ENCODE assay signal across 10 cellular contexts in the genomic region with DNA sequence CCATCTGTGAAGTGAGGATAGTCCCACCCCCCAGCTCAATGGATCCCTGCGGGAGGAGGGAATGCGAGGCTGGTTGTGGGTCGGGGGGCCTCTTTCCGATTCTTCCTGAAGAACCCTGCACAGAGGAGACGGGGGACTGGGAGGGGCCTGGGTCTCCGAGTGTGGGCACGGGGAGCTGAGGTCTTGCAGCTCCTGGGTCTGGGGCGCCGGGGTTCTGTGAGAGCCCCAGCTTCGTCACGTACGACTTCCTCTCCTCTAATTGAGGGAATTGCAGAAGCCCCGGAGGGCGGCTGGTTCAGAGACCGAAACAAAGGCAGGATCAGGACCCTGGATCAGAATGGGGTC.
A peak's percentile ranks its signal among the peaks of the same experiment; 100 is the strongest.
DNase-seq lines count a peak whose midpoint lies in the region; ATAC-seq, FAIRE-seq and TF ChIP-seq lines count a peak whose summit lies in the region.
"Had no signal": no experiment of that assay in that cellular context is flagged by ENCODE, and none has a peak within 500 bp of the region (broad histone marks: within the 10 kb centered on the region; RNA-seq: fewer than 3 reads in every experiment).

No MANE protein-coding gene starts in this region.

- no peak overlapping the region for H3K23ac ChIP-seq in neuronal stem cell (ENCODE audit: low read depth, low read length, poor library complexity)

- no peak overlapping the region for H2BK5ac ChIP-seq in neuronal stem cell (ENCODE audit: low read length)

- H3K27me3 ChIP-seq in BE2C (no peaks in the 10 kb centered on the region), GM23338 (ENCODE audit: insufficient read depth) (peaks cover 13% of the 10 kb centered on the region; the same call in 1 of the 2 replicates), mammary epithelial cell (ENCODE audit: insufficient read depth, low read length) (no peaks in the 10 kb centered on the region), neuronal stem cell (ENCODE audit: control insufficient read depth in 3 of 3, insufficient read depth in 3 of 3, low read depth in 1 of 3, low read length in 3 of 3) (peaks cover 0 to 3% (median 3%) of the 10 kb centered on the region in 3 experiments)

- H3F3A ChIP-seq in GM23338 (replicated peaks; ENCODE audit: low read depth) = no peaks in the 10 kb centered on the region

- H3K18ac ChIP-seq in neuronal stem cell (ENCODE audit: low read length) = peak overlapping the region; percentile 74

- H3K36me3 ChIP-seq in BE2C (no peaks in the 10 kb centered on the region), GM23338 (ENCODE audit: insufficient read depth) (no peaks in the 10 kb centered on the region), mammary epithelial cell (ENCODE audit: insufficient read depth, low read length) (no peaks in the 10 kb centered on the region), neuronal stem cell (replicated peaks in 1 of 2; ENCODE audit: control insufficient read depth in 2 of 2, insufficient read depth in 2 of 2, low read length in 2 of 2) (no peaks in the 10 kb centered on the region)

- H2AFZ ChIP-seq in GM23338 (no peak overlapping the region), mammary epithelial cell (ENCODE audit: low read depth, low read length) (peak overlapping the region; percentile 74), neuronal stem cell (ENCODE audit: low read length) (no peak overlapping the region)

- H3K27ac ChIP-seq in GM23338 (ENCODE audit: low read depth) (no peak overlapping the region), mammary epithelial cell (ENCODE audit: insufficient read depth, low read depth, low read length) (no peak overlapping the region), neuronal stem cell (replicated peaks; ENCODE audit: low read length) (no peak overlapping the region)

- H4K20me1 ChIP-seq in GM23338 (replicated peaks; ENCODE audit: insufficient read depth) (no peaks in the 10 kb centered on the region), mammary epithelial cell (ENCODE audit: insufficient read depth, low read length) (no peaks in the 10 kb centered on the region)

- peaks cover 21% of the 10 kb centered on the region for H3K27me3 Mint-ChIP-seq in GM23338 (ENCODE audit: insufficient read depth, low read depth, poor library complexity)
- peaks cover 5% of the 10 kb centered on the region for H3K27me3 Mint-ChIP-seq in activated naive CD8-positive, alpha-beta T cell treated with anti-CD3 and anti-CD28 coated beads for 36 hours

- 13% methylated on average over 11 of the region's 15 CpGs for WGBS in mammary epithelial cell (ENCODE audit: low coverage, missing lambda C conversion rate)
- WGBS in neuronal stem cell (ENCODE audit: extremely low coverage in 2 of 2, insufficient read length in 2 of 2, insufficient replicate concordance in 1 of 2), 2 donors = no CpG with 5 or more reads among the region's 15 CpGs

- no peaks in the 10 kb centered on the region for H3K79me1 ChIP-seq in neuronal stem cell (ENCODE audit: low read depth, low read length)

- FAIRE-seq in urothelium cell line (lab: Jason Lieb, UNC) = no peak

- H2BK120ac ChIP-seq in neuronal stem cell (ENCODE audit: low read depth, low read length) = peak overlapping the region; percentile 98

- intact Hi-C loops in mammary epithelial cell (cut with micrococcal nuclease) = loop anchor here (1.0 to 5.0 kb wide), 7 partner anchors 722 to 1243 kb away; no protein-coding TSS in a partner anchor

- peaks cover 14% of the 10 kb centered on the region for H3K4me1 Mint-ChIP-seq in GM23338
- peaks cover 3% of the 10 kb centered on the region for H3K4me1 Mint-ChIP-seq in activated naive CD8-positive, alpha-beta T cell treated with anti-CD3 and anti-CD28 coated beads for 36 hours

- no peaks in the 10 kb centered on the region for H3K36me3 Mint-ChIP-seq in GM23338 (ENCODE audit: low read depth)
- no peaks in the 10 kb centered on the region for H3K36me3 Mint-ChIP-seq in activated naive CD8-positive, alpha-beta T cell treated with anti-CD3 and anti-CD28 coated beads for 36 hours
- H3K36me3 Mint-ChIP-seq: T-cell had no signal

- no peak overlapping the region for H2BK12ac ChIP-seq in neuronal stem cell (ENCODE audit: low read length)

- H3K4me2 ChIP-seq in GM23338 = no peak overlapping the region
- H3K4me2 ChIP-seq in mammary epithelial cell (ENCODE audit: insufficient read depth, low read depth, low read length) = peak overlapping the region; percentile 83
- no peak overlapping the region for H3K4me2 ChIP-seq in neuronal stem cell (ENCODE audit: insufficient read depth, low read length, poor library complexity, severe bottlenecking)

- peak; percentile 21 for ATAC-seq in GM23338

- H3K4me1 ChIP-seq in BE2C (no peaks in the 10 kb centered on the region; the same call in 1 of the 2 replicates), GM23338 (ENCODE audit: insufficient read depth) (peaks cover 2% of the 10 kb centered on the region; the same call in 1 of the 2 replicates), mammary epithelial cell (ENCODE audit: insufficient read depth, low read length) (peaks cover 8% of the 10 kb centered on the region), neuronal stem cell (ENCODE audit: control insufficient read depth in 2 of 2, insufficient read depth in 1 of 2, low read depth in 1 of 2, low read length in 2 of 2) (peaks cover 19 to 20% of the 10 kb centered on the region in 2 donors)

- no peaks in the 10 kb centered on the region for H3K9me2 ChIP-seq in GM23338 (ENCODE audit: insufficient read depth)

- H3K9me3 Mint-ChIP-seq in GM23338 = no peaks in the 10 kb centered on the region; the same call in 2 of the 3 replicates
- no peaks in the 10 kb centered on the region for H3K9me3 Mint-ChIP-seq in activated naive CD8-positive, alpha-beta T cell treated with anti-CD3 and anti-CD28 coated beads for 36 hours
- H3K9me3 Mint-ChIP-seq: T-cell had no signal

- H3K79me2 ChIP-seq in GM23338 (replicated peaks; ENCODE audit: insufficient read depth) (no peaks in the 10 kb centered on the region), mammary epithelial cell (ENCODE audit: insufficient read depth, low read length) (no peaks in the 10 kb centered on the region)

- H3K4me3 ChIP-seq in BE2C (ENCODE audit: low read depth, low read length) = peak overlapping the region; percentile 38
- no peak overlapping the region for H3K4me3 ChIP-seq in GM23338
- H3K4me3 ChIP-seq in mammary epithelial cell (replicated peaks in 1 of 3; ENCODE audit: insufficient read depth in 1 of 3, low read depth in 2 of 3, low read length in 3 of 3) = peak overlapping the region in 1 of 3 experiments; percentile 7
- H3K4me3 ChIP-seq in neuronal stem cell (ENCODE audit: low read length in 2 of 2) = no peak overlapping the region
- H3K4me3 ChIP-seq: mucosa of descending colon had no signal

- H2AK5ac ChIP-seq in neuronal stem cell (ENCODE audit: low read depth, low read length) = peak overlapping the region; percentile 95

- no peak for TF ChIP-seq CTCF in BE2C (IDR thresholded peaks at IDR 0.05; ENCODE audit: low read depth, low read length)
- TF ChIP-seq CTCF in GM23338 (conservative IDR thresholded peaks at IDR 0.05; ENCODE audit: low read depth in 2 of 2) = no peak
- TF ChIP-seq CTCF in mammary epithelial cell (conservative IDR thresholded peaks at IDR 0.05 in 1 of 2, IDR thresholded peaks at IDR 0.05 in 1 of 2; ENCODE audit: extremely low read depth in 1 of 2, insufficient read depth in 1 of 2, low read depth in 1 of 2, low read length in 2 of 2) = no peak

- H3K9ac ChIP-seq in mammary epithelial cell (ENCODE audit: insufficient read depth, low read length) (no peak overlapping the region), neuronal stem cell (ENCODE audit: low read depth, low read length, poor library complexity) (no peak overlapping the region)

- H3K4ac ChIP-seq in neuronal stem cell (ENCODE audit: low read length) = no peak overlapping the region

- no peak overlapping the region for H3K27ac Mint-ChIP-seq in GM23338
- no peak overlapping the region for H3K27ac Mint-ChIP-seq in activated naive CD8-positive, alpha-beta T cell treated with anti-CD3 and anti-CD28 coated beads for 36 hours
- H3K27ac Mint-ChIP-seq: T-cell had no signal

- in situ Hi-C loops in mammary epithelial cell (cut with MboI; ENCODE audit: low sequenced_read_pairs in 2 of 2) = loop anchor here (25.0 kb wide), 3 partner anchors 791 to 1216 kb away; partner anchors contain the start of gene MEG3 (in 1 of the 2)

- DNase-seq in BE2C (peak; percentile 10), GM23338 (ENCODE audit: low spot score) (no peak), mammary epithelial cell (peak; percentile 3), neuronal stem cell (ENCODE audit: low spot score) (no peak), urothelium cell line (ENCODE audit: low spot score) (no peak), NCI-H2171 treated with DMSO at 0.1 percent for 48 hours (lab: John Stamatoyannopoulos, UW) (no peak), mucosa of gallbladder (ENCODE audit: low spot score) (no peak)
- no peak for DNase-seq in activated naive CD8-positive, alpha-beta T cell treated with anti-CD3 and anti-CD28 coated beads for 36 hours

- CTCF ChIA-PET in mammary epithelial cell (lab: Charles Lee; ENCODE audit: low non-redundant PET) = no interaction called here

- H3K14ac ChIP-seq in neuronal stem cell (ENCODE audit: low read length) = peak overlapping the region; percentile 23

- BruUV-seq in mammary epithelial cell (replicated peaks; lab: Mats Ljungman, UMichigan) = no TSS peak

- peak overlapping the region; percentile 54 for H2BK15ac ChIP-seq in neuronal stem cell (ENCODE audit: low read length)

- H4K91ac ChIP-seq in neuronal stem cell (ENCODE audit: low read depth, low read length, poor library complexity) = no peak overlapping the region

- H4K8ac ChIP-seq in neuronal stem cell (ENCODE audit: low read depth, low read length) = no peak overlapping the region

- dilution Hi-C loops in mammary epithelial cell (cut with HindIII; ENCODE audit: low sequenced_read_pairs) = loop anchor here (5.0 to 10.0 kb wide), 2 partner anchors 971 to 1083 kb away; no protein-coding TSS in a partner anchor

- H3K9me3 ChIP-seq in BE2C (no peaks in the 10 kb centered on the region), mammary epithelial cell (replicated peaks; ENCODE audit: insufficient read depth, low read length) (no peaks in the 10 kb centered on the region), neuronal stem cell (replicated peaks in 1 of 2; ENCODE audit: control insufficient read depth in 2 of 2, insufficient read depth in 1 of 2, low read depth in 1 of 2, low read length in 2 of 2) (peaks cover 0 to 2% of the 10 kb centered on the region in 2 donors)
- H3K9me3 ChIP-seq: mucosa of descending colon had no signal

- no peak overlapping the region for H3K4me3 Mint-ChIP-seq in GM23338
- H3K4me3 Mint-ChIP-seq in activated naive CD8-positive, alpha-beta T cell treated with anti-CD3 and anti-CD28 coated beads for 36 hours = no peak overlapping the region

TF ChIP-seq in GM23338, 12 proteins besides CTCF, POLR2A, EP300 and RAD21 (continues in another document):
- no peak for TF ChIP-seq ZNF114 (CRISPR knock-in tag; IDR thresholded peaks at IDR 0.05)

Comparison
In these comparisons a context has a peak if more than half of its experiments do, and no peak if none do; other contexts are left out.
1. DNase-seq: peak in BE2C (single experiment) and mammary epithelial cell (single experiment); none in GM23338 (single experiment), neuronal stem cell (single experiment), urothelium cell line (single experiment), activated naive CD8-positive, alpha-beta T cell treated with anti-CD3 and anti-CD28 coated beads for 36 hours (single experiment), NCI-H2171 treated with DMSO at 0.1 percent for 48 hours (single experiment) and mucosa of gallbladder (single experiment).